In the genomic region with DNA sequence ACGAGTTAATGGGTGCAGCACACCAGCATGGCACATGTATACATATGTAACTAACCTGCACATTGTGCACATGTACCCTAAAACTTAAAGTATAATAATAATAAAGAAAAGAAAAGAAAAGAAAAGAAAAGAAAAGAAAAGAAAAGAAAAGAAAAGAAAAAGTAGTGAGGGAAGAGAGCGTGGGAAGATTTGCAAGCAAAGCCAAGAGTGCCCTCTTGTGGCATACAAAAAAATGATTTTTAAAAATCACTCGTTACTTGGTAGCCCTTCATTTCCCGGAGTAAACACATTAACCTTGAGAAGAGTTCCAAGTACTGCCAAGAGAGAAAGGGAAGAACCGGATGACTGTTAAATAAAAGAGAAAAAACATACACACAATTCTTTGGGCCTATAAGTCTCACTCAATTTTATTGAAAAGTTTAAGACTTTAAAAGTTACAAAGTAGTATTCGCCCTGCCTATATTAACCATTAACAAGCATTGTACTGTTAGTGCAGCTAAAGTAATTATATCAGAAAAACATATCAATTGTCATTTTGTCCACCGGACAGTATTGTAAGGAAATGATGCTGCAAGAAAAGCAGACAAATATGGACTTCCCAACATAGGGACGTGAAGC, we compare ENCODE assay signal across 8 cellular contexts. TPM values are rescaled to one million over a fixed set of nuclear protein-coding genes. Genes with fewer than 3 reads are reported as not detected.
DNase-seq lines count a peak whose midpoint lies in the region; ATAC-seq and TF ChIP-seq lines count a peak whose summit lies in the region.

No MANE protein-coding gene starts in this region.

- H3K4me3 ChIP-seq in HCT116 (replicated peaks in 1 of 2; ENCODE audit: low read depth in 1 of 2, low read length in 2 of 2) (no peak overlapping the region), ovary (no peak overlapping the region)

- H3K36me3 ChIP-seq in HCT116 (ENCODE audit: control insufficient read depth in 1 of 2, insufficient read depth in 2 of 2, low read length in 2 of 2) (no peaks in the 10 kb centered on the region), ovary (no peaks in the 10 kb centered on the region)

- H3K9me3 ChIP-seq in HCT116 (ENCODE audit: control insufficient read depth in 1 of 2, insufficient read depth in 1 of 2, low read depth in 1 of 2, low read length in 2 of 2) (no peaks in the 10 kb centered on the region), ovary (no peaks in the 10 kb centered on the region)

- H2AFZ ChIP-seq in HCT116 (ENCODE audit: low read depth, low read length, poor library complexity, severe bottlenecking): no peak overlapping the region

- POLR2A ChIA-PET in HCT116 (lab: Charles Lee): no interaction called here

- no peak for TF ChIP-seq POLR2A in HCT116 (IDR thresholded peaks at IDR 0.05; ENCODE audit: borderline replicate concordance, extremely low read depth, insufficient read depth, insufficient read length)
- no peak for TF ChIP-seq POLR2A in ovary (IDR thresholded peaks at IDR 0.05)

- no TSS peak for BruUV-seq in HCT116 (replicated peaks; lab: Mats Ljungman, UMichigan)

- no peaks in the 10 kb centered on the region for H3K9me2 ChIP-seq in HCT116 (ENCODE audit: insufficient read depth)

- TF ChIP-seq CTCF in CD14-positive monocyte (IDR thresholded peaks at IDR 0.05): peak; percentile 85
- TF ChIP-seq CTCF in HCT116 (IDR thresholded peaks at IDR 0.05 in 2 of 3, conservative IDR thresholded peaks at IDR 0.05 in 1 of 3; ENCODE audit: borderline replicate concordance in 1 of 3, insufficient read depth in 1 of 3, low read depth in 2 of 3, low read length in 2 of 3): peak; percentile 31 to 82 (median 51); a peak in 5 of 6 replicates
- TF ChIP-seq CTCF in ovary (IDR thresholded peaks at IDR 0.05): peak; percentile 60 to 84 (median 78)

- 20 to 25% (median 25%) methylated on average over 8 of the region's 8 CpGs for WGBS in ovary, 3 donors

- peaks cover 10% of the 10 kb centered on the region for H3K4me1 Mint-ChIP-seq in CD14-positive monocyte

- no peak for DNase-seq in CD14-positive monocyte (ENCODE audit: low spot score)
- DNase-seq in HCT116 (ENCODE audit: low read depth, low spot score): no peak
- peak; percentile 22 for DNase-seq in SKM-1 treated with dmso at 0.1 percent for 144 hours (lab: John Stamatoyannopoulos, UW; ENCODE audit: unreplicated experiment)
- peak; percentile 77 for DNase-seq in fibroblast of peridontal ligament (ENCODE audit: extremely low read depth)
- DNase-seq in ovary: no peak
- no peak for DNase-seq in GM19240 (ENCODE audit: insufficient read length, low spot score)

- no peak overlapping the region for H3K9ac ChIP-seq in HCT116 (ENCODE audit: low read length)

- TF ChIP-seq EP300 in ovary (IDR thresholded peaks at IDR 0.05): no peak

- H3K79me2 ChIP-seq in HCT116 (ENCODE audit: insufficient read depth, low read length): no peaks in the 10 kb centered on the region

- H3K27me3 ChIP-seq in HCT116 (ENCODE audit: insufficient read depth, low read length): no peaks in the 10 kb centered on the region
- H3K27me3 ChIP-seq in ovary: no peaks in the 10 kb centered on the region

- H3K9me3 Mint-ChIP-seq in CD14-positive monocyte: peaks cover 0 to 5% (median 0%) of the 10 kb centered on the region in 7 donors

- H3K4me1 ChIP-seq in HCT116 (ENCODE audit: control insufficient read depth in 1 of 2, insufficient read depth in 2 of 2, low read length in 2 of 2): peaks cover 4 to 5% of the 10 kb centered on the region in 2 experiments; a peak in 2 of 4 replicates
- H3K4me1 ChIP-seq in ovary (ENCODE audit: insufficient read depth): peaks cover 2% of the 10 kb centered on the region

- intact Hi-C loops in CD14-positive monocyte (cut with micrococcal nuclease) (loop anchor here in 1 of 2 donors (2.0 to 10.0 kb wide), 2 partner anchors 182 to 358 kb away; a partner anchor contains a TSS), HCT116 (cut with micrococcal nuclease) (loop anchor here (1.0 kb wide), 2 partner anchors 183 to 278 kb away; no protein-coding TSS in a partner anchor), ovary (cut with DNase I) (loop anchor here (1.0 to 10.0 kb wide), 6 partner anchors 181 to 378 kb away; no protein-coding TSS in a partner anchor)

- H4K20me1 ChIP-seq in HCT116 (ENCODE audit: insufficient read depth): no peaks in the 10 kb centered on the region

- ATAC-seq in HCT116 (peak; percentile 61), HG03460 (IDR thresholded peaks at IDR 0.05; ENCODE audit: unreplicated experiment) (no peak), GM19395 (IDR thresholded peaks at IDR 0.05; ENCODE audit: unreplicated experiment) (no peak)

- H3K4me2 ChIP-seq in HCT116 (ENCODE audit: low read length): no peak overlapping the region

- no peak overlapping the region for H3K27ac ChIP-seq in HCT116 (ENCODE audit: low read depth, low read length)
- H3K27ac ChIP-seq in ovary: peak overlapping the region in 1 of 2 donors; percentile 29

- CTCF ChIA-PET in HCT116 (lab: Charles Lee): interaction anchor here (0.7 to 2.5 kb wide), 8 partner anchors 182 to 351 kb away, joined by 3 to 13 read pairs (median 4); a partner anchor contains a TSS

- peaks cover 16 to 22% (median 21%) of the 10 kb centered on the region in 3 donors for H3K27me3 Mint-ChIP-seq in CD14-positive monocyte (ENCODE audit: low read depth in 3 of 3)

- RAD21 ChIA-PET in HCT116 (lab: Charles Lee; ENCODE audit: low non-redundant PET in 1 of 2, low total read pairs in 2 of 2, uncharacterized antibody in 2 of 2, unreplicated experiment in 2 of 2): interaction anchor here in 1 of 2 experiments (0.8 kb wide), 1 partner anchor 184 kb away, joined by 3 read pairs; no protein-coding TSS in a partner anchor

- peak overlapping the region in 1 of 7 donors; percentile 25 for H3K27ac Mint-ChIP-seq in CD14-positive monocyte

- peak; percentile 84 for TF ChIP-seq RAD21 in HCT116 (IDR thresholded peaks at IDR 0.05; ENCODE audit: low read depth)

- H3K4me3 Mint-ChIP-seq in CD14-positive monocyte: no peak overlapping the region

- peaks cover 16 to 20% of the 10 kb centered on the region in 2 donors for H3K36me3 Mint-ChIP-seq in CD14-positive monocyte

TF ChIP-seq in HCT116, 20 proteins besides CTCF, POLR2A, EP300 and RAD21:
- TF ChIP-seq CBX3 (IDR thresholded peaks at IDR 0.05; ENCODE audit: low read depth) (no peak), YY1 (IDR thresholded peaks at IDR 0.05; ENCODE audit: extremely low read depth, insufficient replicate concordance, low read depth, low read length) (no peak), ELF1 (IDR thresholded peaks at IDR 0.05; ENCODE audit: borderline replicate concordance, low read depth) (no peak), POLR2AphosphoS5 (IDR thresholded peaks at IDR 0.05; ENCODE audit: low read depth, low read length) (no peak), EZH2phosphoT487 (IDR thresholded peaks at IDR 0.05; ENCODE audit: borderline replicate concordance) (no peak)

RNA-seq across cellular contexts. Expression of a gene that starts 6.2 kb away (rescaled TPM):
- polyA plus RNA-seq in CD14-positive monocyte (under 1 TPM in 1 of 2 donors, not detected in 1; 0.09 TPM), ovary (1 to 10 TPM in 1 of 2 donors, under 1 TPM in 1; 0.22 to 1.9 TPM)
- total RNA-seq in HCT116 (2021; ENCODE audit: unreplicated experiment) (not detected), ovary (1 to 10 TPM in 6 of 7 donors, under 1 TPM in 1; 0.52 to 3.8 (median 1.6) TPM)
- not detected in 2 replicates for polyA plus RNA-seq in HCT116 (2012)

RNA-seq across cellular contexts. Expression of a gene that starts 38.3 kb away (rescaled TPM):
- polyA plus RNA-seq in CD14-positive monocyte (100 to 1,000 TPM; 289 to 353 TPM), ovary (100 to 1,000 TPM in 1 of 2 donors, 10 to 100 TPM in 1; 27.5 to 191 TPM)
- total RNA-seq in HCT116 (2021; ENCODE audit: unreplicated experiment) (27.1 TPM), ovary (10 to 100 TPM; 26.6 to 94.6 (median 36.1) TPM)
- polyA plus RNA-seq in HCT116 (2012): 14.7 and 19.1 TPM in 2 replicates

Comparison
In these comparisons a context has a peak if more than half of its experiments do, and no peak if none do; other contexts are left out.
1. DNase-seq: peak in SKM-1 treated with dmso at 0.1 percent for 144 hours (single experiment) and fibroblast of peridontal ligament (single experiment); none in CD14-positive monocyte (single experiment), HCT116 (single experiment), ovary (0 of 5) and GM19240 (single experiment).
2. Peak in every context shown above with its lines, with median percentiles within 50 percentile points of each other: CTCF ChIP-seq.